8 cellular contexts compared by ENCODE assay signal in genomic region chr11:78645226-78646202, GRCh38.
DNase-seq lines count a peak whose midpoint lies in the region; ATAC-seq, FAIRE-seq and TF ChIP-seq lines count a peak whose summit lies in the region.

No MANE protein-coding gene starts in this region.

- H3K27ac ChIP-seq in tibial nerve: no peak overlapping the region

- no peak overlapping the region for H3K4me3 Mint-ChIP-seq in activated T-helper 1 cell treated with anti-CD3 and anti-CD28 coated beads, Interleukin-12 subunit alpha, Interleukin-12 subunit beta, Interleukin-2, Interleukin-4 antibody, amounts not matched to agents 30 ng/mL and 10 ng/mL and 1 ng/mL, durations not matched to agents 14 hours and 24 hours and 36 hours

- H3K27ac Mint-ChIP-seq in activated T-helper 1 cell treated with anti-CD3 and anti-CD28 coated beads, Interleukin-12 subunit alpha, Interleukin-12 subunit beta, Interleukin-2, Interleukin-4 antibody, amounts not matched to agents 30 ng/mL and 10 ng/mL and 1 ng/mL, durations not matched to agents 14 hours and 24 hours and 36 hours: peak overlapping the region; percentile 69

- H3K4me3 ChIP-seq in fibroblast of villous mesenchyme (ENCODE audit: low read depth, low read length) (no peak overlapping the region), tibial nerve (no peak overlapping the region)

- no peak for FAIRE-seq in RCC 7860 (lab: Jason Lieb, UNC)

- DNase-seq in Caki2 (ENCODE audit: low read depth) (peak; percentile 50), RCC 7860 (ENCODE audit: low spot score) (peak; percentile 64), fibroblast of villous mesenchyme (ENCODE audit: low read depth) (peak; percentile 71), occipital lobe (lab: John Stamatoyannopoulos, UW) (peak; percentile 59), tibial nerve (ENCODE audit: low spot score in 2 of 2) (peak; percentile 52 to 79)
- DNase-seq in activated T-helper 1 cell treated with anti-CD3 and anti-CD28 coated beads, Interleukin-12 subunit alpha, Interleukin-12 subunit beta, Interleukin-2, Interleukin-4 antibody, amounts not matched to agents 30 ng/mL and 10 ng/mL and 1 ng/mL, durations not matched to agents 14 hours and 24 hours and 36 hours (ENCODE audit: low spot score): peak; percentile 35

- H3K4me1 Mint-ChIP-seq in activated T-helper 1 cell treated with anti-CD3 and anti-CD28 coated beads, Interleukin-12 subunit alpha, Interleukin-12 subunit beta, Interleukin-2, Interleukin-4 antibody, amounts not matched to agents 30 ng/mL and 10 ng/mL and 1 ng/mL, durations not matched to agents 14 hours and 24 hours and 36 hours (ENCODE audit: low read depth): peaks cover 35% of the 10 kb centered on the region

- peak; percentile 91 for TF ChIP-seq RAD21 in Ishikawa (IDR thresholded peaks at IDR 0.05; ENCODE audit: low read depth)

- no peaks in the 10 kb centered on the region for H3K9me3 ChIP-seq in tibial nerve

- in situ Hi-C loops in Caki2 (cut with HindIII; ENCODE audit: low pct_unique_long_range_greater_than_20kb, low sequenced_read_pairs): no loop called here

- intact Hi-C loops in activated T-helper 1 cell treated with anti-CD3 and anti-CD28 coated beads, Interleukin-12 subunit alpha, Interleukin-12 subunit beta, Interleukin-2, Interleukin-4 antibody, amounts not matched to agents 30 ng/mL and 10 ng/mL and 1 ng/mL, durations not matched to agents 14 hours and 24 hours and 36 hours (cut with micrococcal nuclease): loop anchor here (1.0 to 10.0 kb wide), 4 partner anchors 70 to 1509 kb away; no protein-coding TSS in a partner anchor

- TF ChIP-seq EP300 in Ishikawa (IDR thresholded peaks at IDR 0.05; ENCODE audit: borderline replicate concordance): no peak
- no peak for TF ChIP-seq EP300 in tibial nerve (IDR thresholded peaks at IDR 0.05)

- peak; percentile 98 for TF ChIP-seq CTCF in fibroblast of villous mesenchyme (IDR thresholded peaks at IDR 0.05; ENCODE audit: insufficient read depth, low read depth, low read length)
- TF ChIP-seq CTCF in tibial nerve (IDR thresholded peaks at IDR 0.05): peak; percentile 87 to 92 (median 88)

- H3K9me3 Mint-ChIP-seq in activated T-helper 1 cell treated with anti-CD3 and anti-CD28 coated beads, Interleukin-12 subunit alpha, Interleukin-12 subunit beta, Interleukin-2, Interleukin-4 antibody, amounts not matched to agents 30 ng/mL and 10 ng/mL and 1 ng/mL, durations not matched to agents 14 hours and 24 hours and 36 hours: no peaks in the 10 kb centered on the region

- H3K27me3 Mint-ChIP-seq in activated T-helper 1 cell treated with anti-CD3 and anti-CD28 coated beads, Interleukin-12 subunit alpha, Interleukin-12 subunit beta, Interleukin-2, Interleukin-4 antibody, amounts not matched to agents 30 ng/mL and 10 ng/mL and 1 ng/mL, durations not matched to agents 14 hours and 24 hours and 36 hours (ENCODE audit: insufficient read depth): no peaks in the 10 kb centered on the region

- peak; percentile 82 for ATAC-seq in GM21367 (IDR thresholded peaks at IDR 0.05; ENCODE audit: unreplicated experiment)

- no peaks in the 10 kb centered on the region for H3K4me1 ChIP-seq in tibial nerve

- no peaks in the 10 kb centered on the region for H3K36me3 Mint-ChIP-seq in activated T-helper 1 cell treated with anti-CD3 and anti-CD28 coated beads, Interleukin-12 subunit alpha, Interleukin-12 subunit beta, Interleukin-2, Interleukin-4 antibody, amounts not matched to agents 30 ng/mL and 10 ng/mL and 1 ng/mL, durations not matched to agents 14 hours and 24 hours and 36 hours (ENCODE audit: low read depth)

- no peaks in the 10 kb centered on the region for H3K27me3 ChIP-seq in tibial nerve

- H3K36me3 ChIP-seq in tibial nerve: no peaks in the 10 kb centered on the region

- 37 to 38% methylated on average over 5 of the region's 5 CpGs for WGBS in tibial nerve, 2 donors

- TF ChIP-seq POLR2A in tibial nerve (IDR thresholded peaks at IDR 0.05): no peak

TF ChIP-seq in Ishikawa, 13 proteins besides CTCF, POLR2A, EP300 and RAD21:
- TF ChIP-seq NFIC (IDR thresholded peaks at IDR 0.05): no peak
- TF ChIP-seq CREB1 (IDR thresholded peaks at IDR 0.05; ENCODE audit: low read depth): no peak
- no peak for TF ChIP-seq ZBTB7A (IDR thresholded peaks at IDR 0.05; ENCODE audit: low read depth)
- no peak for TF ChIP-seq TCF12 (IDR thresholded peaks at IDR 0.05; ENCODE audit: low read depth)
TF ChIP-seq in Ishikawa: peak in this region for 0.
